1 cellular context compared by ENCODE assay signal in genomic region chrX:149526318-149527033, GRCh38.
A peak's percentile ranks its signal among the peaks of the same experiment; 100 is the strongest.
TF ChIP-seq lines count a peak whose summit lies in the region.

No MANE protein-coding gene starts in this region.

TF ChIP-seq in HEK293, 187 proteins besides CTCF, POLR2A, EP300 and RAD21:
- 0 out of 2 replicates have a peak, but pooled peaks have one; percentile 13 for TF ChIP-seq KLF1 (tag by site-specific recombination; IDR thresholded peaks at IDR 0.05)
- peak; percentile 63 for TF ChIP-seq SCRT2 (tag by site-specific recombination; IDR thresholded peaks at IDR 0.05)
